Comparison of ENCODE assay signal across 8 cellular contexts in the genomic region with DNA sequence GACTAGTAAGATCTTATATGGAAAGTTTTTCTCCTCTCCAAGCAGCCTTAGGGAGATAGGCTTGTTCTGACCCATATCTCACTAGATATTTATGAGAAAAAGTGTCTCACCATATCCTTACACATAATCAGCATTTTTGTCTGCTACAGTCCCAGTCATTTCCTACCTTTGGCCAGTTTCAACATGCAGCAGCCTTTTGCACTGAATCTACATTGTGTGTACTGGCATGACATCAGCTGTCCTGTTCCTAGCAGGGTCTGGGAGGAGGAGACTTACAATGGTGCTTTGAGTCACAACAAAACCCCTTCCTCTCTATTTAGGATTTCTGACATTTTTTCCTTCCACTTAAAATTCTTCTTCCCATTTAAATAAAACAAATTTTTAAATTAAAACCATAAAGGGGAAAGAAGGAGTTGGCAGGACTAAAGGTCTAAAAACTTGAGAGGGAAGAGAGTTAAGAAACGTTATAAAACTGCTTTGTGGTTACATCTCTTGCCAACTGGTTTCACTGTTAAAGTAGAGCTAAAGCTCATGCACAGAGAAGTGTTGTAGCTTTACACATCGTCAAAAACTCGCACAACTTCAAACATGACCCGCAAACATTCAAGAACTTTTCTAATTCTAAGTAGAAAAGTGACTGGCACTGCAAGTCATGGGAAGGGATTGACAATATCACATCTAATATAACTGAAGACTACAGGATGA. TPM values are rescaled to one million over a fixed set of nuclear protein-coding genes. Genes with fewer than 3 reads are reported as not detected.
DNase-seq lines count a peak whose midpoint lies in the region; ATAC-seq and TF ChIP-seq lines count a peak whose summit lies in the region.

No MANE protein-coding gene starts in this region.

- no peaks in the 10 kb centered on the region for H3K27me3 Mint-ChIP-seq in T-helper 17 cell

- H3K27me3 ChIP-seq in fibroblast of lung (ENCODE audit: control insufficient read depth, insufficient read depth, low read length): no peaks in the 10 kb centered on the region

- peak overlapping the region; percentile 98 for H3K27ac ChIP-seq in fibroblast of lung (ENCODE audit: insufficient read depth, low read length)

- H3K4me3 ChIP-seq in fibroblast of lung (replicated peaks in 1 of 4; ENCODE audit: control extremely low read depth in 1 of 4, insufficient read depth in 1 of 4, low read depth in 3 of 4, low read length in 4 of 4): peak overlapping the region; percentile 62 to 99 (median 82)

- no peak for TF ChIP-seq CTCF in fibroblast of lung (conservative IDR thresholded peaks at IDR 0.05 in 1 of 2, IDR thresholded peaks at IDR 0.05 in 1 of 2; ENCODE audit: low read depth in 1 of 2, low read length in 2 of 2)

- H3K9me3 ChIP-seq in T-helper 17 cell (ENCODE audit: control insufficient read depth, low read length, poor library complexity, severe bottlenecking) (no peaks in the 10 kb centered on the region), fibroblast of lung (ENCODE audit: control insufficient read depth, insufficient read depth, low read depth, low read length) (no peaks in the 10 kb centered on the region)

- H3K4me3 Mint-ChIP-seq in T-helper 17 cell: peak overlapping the region; percentile 73

- intact Hi-C loops in sciatic nerve (cut with DNase I): no loop called here

- ATAC-seq in activated CD4-positive, CD25-positive, alpha-beta regulatory T cell treated with anti-CD3 and anti-CD28 coated beads, Interleukin-2, amount 50 U/mL, for 24 hours: peak; percentile 69 to 75
- peak; percentile 49 for ATAC-seq in HG03175 (IDR thresholded peaks at IDR 0.05; ENCODE audit: unreplicated experiment)
- ATAC-seq in T-helper 17 cell: peak; percentile 47
- peak; percentile 63 for ATAC-seq in sciatic nerve

- no peak overlapping the region for H3K27ac Mint-ChIP-seq in T-helper 17 cell

- H3K36me3 ChIP-seq in fibroblast of lung (ENCODE audit: control insufficient read depth, insufficient read depth, low read length): no peaks in the 10 kb centered on the region

- no peak for DNase-seq in activated CD4-positive, CD25-positive, alpha-beta regulatory T cell treated with anti-CD3 and anti-CD28 coated beads, Interleukin-2, amount 50 U/mL, for 72 hours
- DNase-seq in T-helper 17 cell: no peak
- DNase-seq in fibroblast of lung (ENCODE audit: low read depth in 2 of 2): peak; percentile 69 to 78
- no peak for DNase-seq in sciatic nerve (ENCODE audit: low spot score)
- DNase-seq in iPS-NIHi11 (ENCODE audit: low spot score): no peak
- no peak for DNase-seq in NCI-H2196 (lab: John Stamatoyannopoulos, UW; ENCODE audit: unreplicated experiment)

- peak overlapping the region; percentile 86 for H3K9ac ChIP-seq in fibroblast of lung (ENCODE audit: insufficient read depth, low read length)

- H4K20me1 ChIP-seq in fibroblast of lung (ENCODE audit: control insufficient read depth, extremely low read depth, insufficient read depth, low read length): peaks cover 3% of the 10 kb centered on the region

- H3K4me2 ChIP-seq in fibroblast of lung (ENCODE audit: extremely low read depth, insufficient read depth, low read length): peak overlapping the region; percentile 91

- H3K79me2 ChIP-seq in fibroblast of lung (ENCODE audit: control insufficient read depth, insufficient read depth, low read length): peaks cover 62% of the 10 kb centered on the region

- peaks cover 30% of the 10 kb centered on the region for H3K4me1 Mint-ChIP-seq in T-helper 17 cell

- H3K36me3 Mint-ChIP-seq in T-helper 17 cell (ENCODE audit: low read depth): no peaks in the 10 kb centered on the region

- peaks cover 3% of the 10 kb centered on the region for H3K4me1 ChIP-seq in fibroblast of lung (ENCODE audit: control insufficient read depth, extremely low read depth, insufficient read depth, low read length)

- no peak overlapping the region for H2AFZ ChIP-seq in fibroblast of lung (ENCODE audit: low read length)

RNA-seq across cellular contexts. Expression of a gene that starts 53.3 kb away (rescaled TPM):
- 10 to 100 TPM; 51.6 to 57.8 TPM for total RNA-seq in T-helper 17 cell
- total RNA-seq in fibroblast of lung: 36.7 and 51.0 TPM in 2 replicates
- 70.3 and 74.4 TPM in 2 replicates for polyA plus RNA-seq in fibroblast of lung
- 37.4 and 40.6 TPM in 2 replicates for polyA plus RNA-seq in fibroblast of lung (2012)
- 94.5 and 106 TPM in 2 replicates for polyA minus RNA-seq in fibroblast of lung (ENCODE audit: low replicate concordance)
- total RNA-seq in sciatic nerve: 51.9 TPM

Comparison
In these comparisons a context has a peak if more than half of its experiments do, and no peak if none do; other contexts are left out.
1. DNase-seq: peak in fibroblast of lung (2 of 2); none in activated CD4-positive, CD25-positive, alpha-beta regulatory T cell treated with anti-CD3 and anti-CD28 coated beads, Interleukin-2, amount 50 U/mL, for 72 hours (single experiment), T-helper 17 cell (0 of 3), sciatic nerve (single experiment), iPS-NIHi11 (single experiment) and NCI-H2196 (single experiment).
2. Peak in every context shown above with its lines, with median percentiles within 50 percentile points of each other: ATAC-seq.